Comparison of ENCODE assay signal across 32 cellular contexts in genomic region chr17:31461227-31461810, GRCh38.
"Had no signal": no experiment of that assay in that cellular context is flagged by ENCODE, and none has a peak within 500 bp of the region (broad histone marks: within the 10 kb centered on the region; RNA-seq: fewer than 3 reads in every experiment).

No MANE protein-coding gene starts in this region.

- H3K27ac Mint-ChIP-seq: activated B cell treated with CpG ODN at 0.5 μM for 24 hours; activated CD8-positive, alpha-beta T cell treated with anti-CD3 and anti-CD28 coated beads for 36 hours; activated naive CD8-positive, alpha-beta T cell; activated T-helper 17 cell treated with anti-CD3 and anti-CD28 coated beads, Interleukin-2, amount 50 U/mL, for 72 hours; T-helper 17 cell; T-helper 2 cell treated with Interferon-gamma antibody and Interleukin-4, amounts not matched to agents 5 μg/mL and 100 μg/mL, for 36 hours had no signal

- H3K4me3 ChIP-seq: esophagus muscularis mucosa, gastrocnemius medialis had no signal

- H3K4me1 ChIP-seq: foreskin keratinocyte, gastrocnemius medialis had no signal

- H3K4me3 Mint-ChIP-seq: activated B cell treated with CpG ODN at 0.5 μM for 24 hours; activated CD8-positive, alpha-beta T cell treated with anti-CD3 and anti-CD28 coated beads for 36 hours; activated naive CD8-positive, alpha-beta T cell; activated T-cell treated with anti-CD3 and anti-CD28 coated beads, Interleukin-2, amount 50 U/mL, for 4 hours; activated T-helper 17 cell treated with anti-CD3 and anti-CD28 coated beads, Interleukin-2, amount 50 U/mL, for 72 hours; effector memory CD8-positive, alpha-beta T cell; T-helper 17 cell; T-helper 2 cell treated with Interferon-gamma antibody and Interleukin-4, amounts not matched to agents 5 μg/mL and 100 μg/mL, for 36 hours had no signal

- H3K36me3 ChIP-seq: brain microvascular endothelial cell, esophagus muscularis mucosa, gastrocnemius medialis, WERI-Rb-1 had no signal

- H3K9me3 ChIP-seq: esophagus muscularis mucosa, gastrocnemius medialis had no signal

- H3K27me3 Mint-ChIP-seq: activated B cell treated with CpG ODN at 0.5 μM for 24 hours; activated CD8-positive, alpha-beta T cell treated with anti-CD3 and anti-CD28 coated beads for 36 hours; activated naive CD8-positive, alpha-beta T cell; activated T-helper 17 cell treated with anti-CD3 and anti-CD28 coated beads, Interleukin-2, amount 50 U/mL, for 72 hours; effector memory CD8-positive, alpha-beta T cell; T-helper 17 cell had no signal

- FAIRE-seq: astrocyte, colon had no signal

- DNase-seq: activated B cell treated with CpG ODN at 0.5 μM for 24 hours; activated CD4-positive, alpha-beta T cell treated with anti-CD3 and anti-CD28 coated beads for 48 hours; activated CD4-positive, alpha-beta T cell treated with anti-CD3 and anti-CD28 coated beads, Interleukin-2, amount 50 U/mL, for 1 hour; activated CD4-positive, alpha-beta T cell treated with anti-CD3 and anti-CD28 coated beads, Interleukin-2, amount 50 U/mL, for 48 hours; activated CD8-positive, alpha-beta memory T cell treated with anti-CD3 and anti-CD28 coated beads for 24 hours; activated CD8-positive, alpha-beta T cell treated with anti-CD3 and anti-CD28 coated beads for 36 hours; activated effector memory CD4-positive, alpha-beta T cell treated with Interleukin-2 at 50 U/mL for 16 hours; activated gamma-delta T cell treated with Interleukin-2 at 50 U/mL for 16 hours; activated naive CD4-positive, alpha-beta T cell treated with anti-CD3 and anti-CD28 coated beads, Interleukin-2, amount 50 U/mL, for 16 hours; activated naive CD4-positive, alpha-beta T cell treated with Interleukin-2 at 50 U/mL for 16 hours; activated T-cell treated with anti-CD3 and anti-CD28 coated beads, Interleukin-2, amount 50 U/mL, for 4 hours; amniotic stem cell; brain microvascular endothelial cell; caudate nucleus; cortex of kidney; dermis blood vessel endothelial cell; effector CD4-positive, alpha-beta T cell; effector memory CD8-positive, alpha-beta T cell; erythroblast; foreskin keratinocyte; gastrocnemius medialis; T-helper 1 cell; T-helper 17 cell; T1000; WERI-Rb-1 had no signal

- H3K4me1 Mint-ChIP-seq: activated B cell treated with CpG ODN at 0.5 μM for 24 hours; activated T-helper 17 cell treated with anti-CD3 and anti-CD28 coated beads, Interleukin-2, amount 50 U/mL, for 72 hours; T-helper 17 cell had no signal

- ATAC-seq: activated CD4-positive, CD25-positive, alpha-beta regulatory T cell treated with anti-CD3 and anti-CD28 coated beads, Interleukin-2, amount 50 U/mL, for 24 hours; activated CD8-positive, alpha-beta T cell treated with anti-CD3 and anti-CD28 coated beads for 36 hours; activated T-cell treated with anti-CD3 and anti-CD28 coated beads, Interleukin-2, amount 50 U/mL, for 4 hours; activated T-helper 17 cell treated with anti-CD3 and anti-CD28 coated beads, Interleukin-2, amount 50 U/mL, for 72 hours; effector memory CD8-positive, alpha-beta T cell; foreskin keratinocyte; gastrocnemius medialis; T-helper 17 cell had no signal

- H3K27me3 ChIP-seq: gastrocnemius medialis had no signal

- H3K9me3 Mint-ChIP-seq: activated B cell treated with CpG ODN at 0.5 μM for 24 hours; activated CD8-positive, alpha-beta T cell treated with anti-CD3 and anti-CD28 coated beads for 36 hours; activated T-cell treated with anti-CD3 and anti-CD28 coated beads, Interleukin-2, amount 50 U/mL, for 4 hours; activated T-helper 17 cell treated with anti-CD3 and anti-CD28 coated beads, Interleukin-2, amount 50 U/mL, for 72 hours; effector memory CD8-positive, alpha-beta T cell; T-helper 2 cell treated with Interferon-gamma antibody and Interleukin-4, amounts not matched to agents 5 μg/mL and 100 μg/mL, for 36 hours had no signal

- H3K36me3 Mint-ChIP-seq: activated naive CD8-positive, alpha-beta T cell had no signal

- H3K27ac ChIP-seq: brain microvascular endothelial cell, esophagus muscularis mucosa, foreskin keratinocyte, gastrocnemius medialis, WERI-Rb-1 had no signal
